8 cellular contexts compared by ENCODE assay signal in genomic region chr6:63636516-63636968, GRCh38. TPM values are rescaled to one million over a fixed set of nuclear protein-coding genes. Genes with fewer than 3 reads are reported as not detected.
DNase-seq lines count a peak whose midpoint lies in the region; ATAC-seq and TF ChIP-seq lines count a peak whose summit lies in the region.

No MANE protein-coding gene starts in this region.

- H3K79me2 ChIP-seq in KMS-11 (ENCODE audit: insufficient read depth, low read depth): peaks cover 54% of the 10 kb centered on the region

- peak overlapping the region; percentile 48 for H3K4me2 ChIP-seq in KMS-11

- H3K4me3 ChIP-seq in KMS-11 (IDR thresholded peaks at IDR 0.05; ENCODE audit: insufficient read depth, low read depth, low read length) (no peak overlapping the region), SK-N-MC (peak overlapping the region; percentile 83), adrenal gland (peak overlapping the region; percentile 81 to 91 (median 90))

- H3K27me3 ChIP-seq in KMS-11 (ENCODE audit: insufficient read depth, low read depth) (no peaks in the 10 kb centered on the region), adrenal gland (no peaks in the 10 kb centered on the region)

- H3K36me3 ChIP-seq in KMS-11 (ENCODE audit: insufficient read depth) (no peaks in the 10 kb centered on the region), SK-N-MC (ENCODE audit: insufficient read depth, low read length) (peaks cover 9% of the 10 kb centered on the region), adrenal gland (replicated peaks in 1 of 2) (no peaks in the 10 kb centered on the region)

- H4K20me1 ChIP-seq in KMS-11 (ENCODE audit: insufficient read depth): peaks cover 2% of the 10 kb centered on the region

- DNase-seq in CD1c-positive myeloid dendritic cell (ENCODE audit: extremely low spot score): peak; percentile 58
- no peak for DNase-seq in SK-N-MC (ENCODE audit: low read depth, low spot score)
- peak; percentile 53 to 78 (median 60) for DNase-seq in adrenal gland
- DNase-seq in hepatic stellate cell (ENCODE audit: low spot score): peak; percentile 25
- peak; percentile 25 for DNase-seq in renal cortical epithelial cell (ENCODE audit: low read depth)
- no peak for DNase-seq in middle frontal gyrus (ENCODE audit: extremely low spot score, low spot score)

- intact Hi-C loops in adrenal gland (cut with DNase I): no loop called here

- ATAC-seq in GM21526 (IDR thresholded peaks at IDR 0.05; ENCODE audit: low FRiP score, unreplicated experiment): peak; percentile 6

- H2AFZ ChIP-seq in KMS-11 (ENCODE audit: low read depth): peak overlapping the region; percentile 88

- peaks cover 45% of the 10 kb centered on the region for H3K4me1 ChIP-seq in KMS-11 (ENCODE audit: low read depth, poor library complexity, severe bottlenecking)
- peaks cover 13 to 44% of the 10 kb centered on the region in 2 donors for H3K4me1 ChIP-seq in adrenal gland (replicated peaks in 1 of 2)

- 0 to 1% (median 0%) methylated on average over 18 to 23 of the region's 23 CpGs for WGBS in adrenal gland, 4 donors

- no peaks in the 10 kb centered on the region for H3K9me3 ChIP-seq in SK-N-MC (ENCODE audit: low read depth, low read length)
- H3K9me3 ChIP-seq in adrenal gland (replicated peaks in 1 of 3): no peaks in the 10 kb centered on the region

- TF ChIP-seq POLR2A in adrenal gland (IDR thresholded peaks at IDR 0.05): no peak

- TF ChIP-seq CTCF in KMS-11 (conservative IDR thresholded peaks at IDR 0.05; ENCODE audit: low read depth, low read length) (no peak), adrenal gland (IDR thresholded peaks at IDR 0.05) (no peak)

- H3K27ac ChIP-seq in KMS-11 (peak overlapping the region; percentile 94), SK-N-MC (peak overlapping the region; percentile 83), adrenal gland (peak overlapping the region; percentile 80 to 97 (median 96))

- H3K9ac ChIP-seq in KMS-11 (peak overlapping the region; percentile 94), SK-N-MC (ENCODE audit: insufficient read length) (peak overlapping the region; percentile 92)

RNA-seq across cellular contexts. Expression of gene PHF3, which starts 0.9 kb away (rescaled TPM):
- total RNA-seq in adrenal gland (10 to 100 TPM; 41.3 to 89.9 (median 70.6) TPM), renal cortical epithelial cell (36.5 and 78.4 TPM in 2 replicates)
- 10 to 100 TPM in 2 of 3 donors, 1 to 10 TPM in 1; 9.7 to 43.3 (median 15.0) TPM for polyA plus RNA-seq in adrenal gland

Comparison
In these comparisons a context has a peak if more than half of its experiments do, and no peak if none do; other contexts are left out.
1. DNase-seq: peak in CD1c-positive myeloid dendritic cell (single experiment), adrenal gland (7 of 7), hepatic stellate cell (single experiment) and renal cortical epithelial cell (single experiment); none in SK-N-MC (single experiment) and middle frontal gyrus (single experiment).
2. Peak in every context shown above with its lines, with median percentiles within 50 percentile points of each other: H3K27ac ChIP-seq.